17 cellular contexts compared by ENCODE assay signal in genomic region chr2:182977463-182977862, GRCh38.
DNase-seq lines count a peak whose midpoint lies in the region; ATAC-seq and TF ChIP-seq lines count a peak whose summit lies in the region.
"Had no signal": no experiment of that assay in that cellular context is flagged by ENCODE, and none has a peak within 500 bp of the region (broad histone marks: within the 10 kb centered on the region; RNA-seq: fewer than 3 reads in every experiment).

No MANE protein-coding gene starts in this region.

- H3K36me3 ChIP-seq in WERI-Rb-1: peaks cover 32% of the 10 kb centered on the region

- H3K27me3 ChIP-seq in WERI-Rb-1 (ENCODE audit: insufficient read depth, low read depth, severe bottlenecking): no peaks in the 10 kb centered on the region
- H3K27me3 ChIP-seq: BE2C had no signal

- no peaks in the 10 kb centered on the region for H3K9me3 ChIP-seq in WERI-Rb-1 (ENCODE audit: severe bottlenecking)
- H3K9me3 ChIP-seq: BE2C had no signal

- DNase-seq in dermis blood vessel endothelial cell (peak; percentile 32), T-helper 2 cell (no peak), WERI-Rb-1 (no peak), NCI-H187 treated with DMSO at 0.1 percent for 48 hours (lab: John Stamatoyannopoulos, UW) (no peak)
- DNase-seq: activated CD4-positive, alpha-beta T cell treated with anti-CD3 and anti-CD28 coated beads, Interleukin-2, amount 50 U/mL, for 4 hours; activated effector memory CD4-positive, alpha-beta T cell treated with anti-CD3 and anti-CD28 coated beads, Interleukin-2, amount 50 U/mL, for 16 hours; BE2C; DMS153; MV-4-11; naive thymus-derived CD4-positive, alpha-beta T cell; NCI-H2171; SHP77 treated with DMSO at 0.1 percent for 48 hours; trophoblast cell had no signal

- H3K4me3 ChIP-seq in WERI-Rb-1 (ENCODE audit: low read depth, low read length): no peak overlapping the region

- H3K27ac ChIP-seq in WERI-Rb-1: no peak overlapping the region

- no peak for TF ChIP-seq CTCF in WERI-Rb-1 (IDR thresholded peaks at IDR 0.05; ENCODE audit: low read depth, low read length)

- ATAC-seq in GM18861 (IDR thresholded peaks at IDR 0.05; ENCODE audit: unreplicated experiment) (peak; percentile 67), GM21529 (IDR thresholded peaks at IDR 0.05; ENCODE audit: unreplicated experiment) (peak; percentile 52), HG03175 (IDR thresholded peaks at IDR 0.05; ENCODE audit: unreplicated experiment) (peak; percentile 64), HG02571 (IDR thresholded peaks at IDR 0.05; ENCODE audit: unreplicated experiment) (no peak)
- ATAC-seq: naive thymus-derived CD4-positive, alpha-beta T cell had no signal
